Comparison of ENCODE assay signal across 9 cellular contexts in the genomic region with DNA sequence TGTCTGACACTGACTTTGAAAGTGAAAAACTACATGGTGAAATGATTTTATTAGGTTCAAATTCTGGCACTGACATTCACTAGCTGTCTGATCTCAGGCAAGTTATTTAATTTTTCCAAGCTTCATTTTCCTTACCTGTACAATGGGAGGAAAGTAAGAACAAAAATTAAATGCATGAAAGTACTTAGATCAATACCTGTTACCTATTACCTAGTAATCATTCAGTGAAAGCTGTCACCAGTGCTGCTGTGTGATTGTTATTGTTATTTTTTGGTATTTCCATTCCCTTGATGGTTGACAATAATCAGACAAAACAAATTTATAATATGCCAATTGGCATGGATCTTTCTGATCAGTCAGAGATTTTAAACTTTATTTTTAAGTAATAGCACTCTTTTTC. TPM values are rescaled to one million over a fixed set of nuclear protein-coding genes. Genes with fewer than 3 reads are reported as not detected.
"Had no signal": no experiment of that assay in that cellular context is flagged by ENCODE, and none has a peak within 500 bp of the region (broad histone marks: within the 10 kb centered on the region; RNA-seq: fewer than 3 reads in every experiment).

No MANE protein-coding gene starts in this region.

- DNase-seq: IMR-90, KBM-7, KG1 had no signal

- ATAC-seq: K562 had no signal

- FAIRE-seq: HTR-8/SVneo, K562 had no signal

- H3K27ac ChIP-seq: HL-60 had no signal

- H3K4me3 ChIP-seq: K562 had no signal

RNA-seq across cellular contexts. Expression of gene C8A, which starts 1.6 kb away (rescaled TPM):
- total RNA-seq: HT-29, HT1080, IMR-90 had no signal
- polyA plus RNA-seq: IgD-negative memory B cell, IMR-90, K562 had no signal

RNA-seq across cellular contexts. Expression of gene FYB2, which starts 37.0 kb away (rescaled TPM):
- total RNA-seq: HT-29, HT1080, K562 had no signal
- polyA plus RNA-seq: IgD-negative memory B cell, IMR-90, K562 had no signal
